9 cellular contexts compared by ENCODE assay signal in genomic region chr7:5450549-5451327, GRCh38. TPM values are rescaled to one million over a fixed set of nuclear protein-coding genes. Genes with fewer than 3 reads are reported as not detected.
DNase-seq lines count a peak whose midpoint lies in the region; ATAC-seq, FAIRE-seq and TF ChIP-seq lines count a peak whose summit lies in the region.
"Had no signal": no experiment of that assay in that cellular context is flagged by ENCODE, and none has a peak within 500 bp of the region (broad histone marks: within the 10 kb centered on the region; RNA-seq: fewer than 3 reads in every experiment).

No MANE protein-coding gene starts in this region.

- RAD21 ChIA-PET in GM12878 (lab: Charles Lee; ENCODE audit: unreplicated experiment) = interaction anchor here (0.5 to 5.0 kb wide), 18 partner anchors 15 to 316 kb away, joined by 3 to 84 read pairs (median 4); no protein-coding TSS in a partner anchor

- no peak overlapping the region for H3K9ac ChIP-seq in GM12878 (ENCODE audit: control insufficient read depth, insufficient read depth, low read length)

- H3K79me2 ChIP-seq in GM12878 (ENCODE audit: control insufficient read depth, insufficient read depth, low read length) = no peaks in the 10 kb centered on the region

- H3K27ac ChIP-seq in GM12878 (ENCODE audit: control insufficient read depth, insufficient read depth) = no peak overlapping the region

- POLR2A ChIA-PET in GM12878 (lab: Charles Lee) = interaction anchor here (0.7 to 2.0 kb wide), 2 partner anchors 29 to 54 kb away, joined by 3 to 10 read pairs; no protein-coding TSS in a partner anchor

- no peak overlapping the region for H3K4me3 ChIP-seq in GM12878

- in situ Hi-C loops in ACHN (cut with HindIII; ENCODE audit: low pct_ligation_motif_present, low pct_unique_long_range_greater_than_20kb, low sequenced_read_pairs) = no loop called here
- in situ Hi-C loops in GM13976 (cut with MboI; ENCODE audit: low sequenced_read_pairs, unreplicated experiment) = no loop called here
- in situ Hi-C loops in GM12878 (cut with MboI) = no loop called here

- no peak for FAIRE-seq in GM12878 (lab: Jason Lieb, UNC)
- FAIRE-seq: endometrium had no signal

- TF ChIP-seq CTCF in GM13976 (IDR thresholded peaks at IDR 0.05; ENCODE audit: borderline replicate concordance, control extremely low read depth, extremely low read depth, insufficient read depth, missing control alignments) (peak; percentile 65), GM12878 (IDR thresholded peaks at IDR 0.05 in 2 of 3, conservative IDR thresholded peaks at IDR 0.05 in 1 of 3; ENCODE audit: control insufficient read depth in 2 of 3, extremely low read depth in 1 of 3, insufficient read depth in 1 of 3, low read depth in 3 of 3, low read length in 3 of 3) (peak; percentile 48 to 70 (median 61))

- CTCF ChIA-PET in GM12878 (lab: Yijun Ruan, JAX) = interaction anchor here (0.5 to 5.8 kb wide), 36 partner anchors 8 to 482 kb away, joined by 3 to 80 read pairs (median 4); no protein-coding TSS in a partner anchor

- TF ChIP-seq EP300 in GM12878 (IDR thresholded peaks at IDR 0.05; ENCODE audit: borderline replicate concordance in 1 of 2, control insufficient read depth in 1 of 2, low read depth in 2 of 2, low read length in 2 of 2) = no peak

- H4K20me1 ChIP-seq in GM12878 (ENCODE audit: control insufficient read depth, insufficient read depth) = no peaks in the 10 kb centered on the region

- intact Hi-C loops in GM12878 (cut with micrococcal nuclease; ENCODE audit: unreplicated experiment) = loop anchor here (1.0 kb wide), 2 partner anchors 84 to 210 kb away; no protein-coding TSS in a partner anchor

- TF ChIP-seq RAD21 in GM12878 (IDR thresholded peaks at IDR 0.05; ENCODE audit: insufficient read depth, low read depth, low read length) = peak; percentile 74

- no peak overlapping the region for H2AFZ ChIP-seq in GM12878 (ENCODE audit: control insufficient read depth, low read depth, low read length)

- H3K4me1 ChIP-seq in GM12878 (ENCODE audit: control insufficient read depth, insufficient read depth, low read length) = no peaks in the 10 kb centered on the region

- H3K27me3 ChIP-seq in GM12878 (replicated peaks in 1 of 2; ENCODE audit: control insufficient read depth in 2 of 2, insufficient read depth in 2 of 2, low read length in 1 of 2) = no peaks in the 10 kb centered on the region; a peak in 1 of 4 replicates

- SMC1A ChIA-PET in GM12878 (lab: Charles Lee; ENCODE audit: uncharacterized antibody, unreplicated experiment) = interaction anchor here (0.6 to 3.4 kb wide), 7 partner anchors 8 to 258 kb away, joined by 3 to 41 read pairs (median 10); no protein-coding TSS in a partner anchor

- no peaks in the 10 kb centered on the region for H3K9me3 ChIP-seq in GM12878 (replicated peaks; ENCODE audit: control insufficient read depth, insufficient read depth, low read length)

- DNase-seq in ACHN = peak; percentile 56
- DNase-seq in GM13976 (ENCODE audit: low spot score) = peak; percentile 79
- DNase-seq in SK-N-DZ (ENCODE audit: low spot score) = peak; percentile 81
- DNase-seq in GM12878 (ENCODE audit: low read depth, low spot score) = no peak
- peak; percentile 82 for DNase-seq in iPS-NIHi11 (ENCODE audit: low spot score)
- DNase-seq in stimulated activated CD8-positive, alpha-beta memory T cell treated with anti-CD3 and anti-CD28 coated beads, Interleukin-12 subunit alpha, Interleukin-12 subunit beta, amount 100 ng/mL, for 1 hour (ENCODE audit: low read depth) = peak; percentile 29
- no peak for DNase-seq in T1000 (lab: John Stamatoyannopoulos, UW)

- ATAC-seq in GM12878 = peak; percentile 92
- ATAC-seq in GM18519 (IDR thresholded peaks at IDR 0.05; ENCODE audit: low FRiP score, unreplicated experiment) = no peak

- no peak overlapping the region for H3K4me2 ChIP-seq in GM12878 (ENCODE audit: control insufficient read depth, insufficient read depth)

- no peak for TF ChIP-seq POLR2A in GM12878 (IDR thresholded peaks at IDR 0.05; ENCODE audit: low read depth, low read length)

- BruUV-seq in GM12878 (replicated peaks; lab: Mats Ljungman, UMichigan) = no TSS peak

- 30% methylated on average over 18 of the region's 19 CpGs for WGBS in GM12878 (ENCODE audit: insufficient coverage, insufficient replicate concordance, low lambda C conversion rate, missing lambda C conversion rate)

- no peaks in the 10 kb centered on the region for H3K36me3 ChIP-seq in GM12878 (ENCODE audit: control insufficient read depth in 2 of 2, insufficient read depth in 2 of 2, low read length in 1 of 2)

TF ChIP-seq in GM12878, 131 proteins besides CTCF, POLR2A, EP300 and RAD21:
- TF ChIP-seq MAX (IDR thresholded peaks at IDR 0.05; ENCODE audit: low read depth, low read length) (no peak), NRF1 (conservative IDR thresholded peaks at IDR 0.05; ENCODE audit: low read depth, low read length) (no peak), SMARCA5 (IDR thresholded peaks at IDR 0.05) (0 out of 2 replicates have a peak, but pooled peaks have one; percentile 38), GATAD2B (conservative IDR thresholded peaks at IDR 0.05; ENCODE audit: low read depth) (peak; percentile 63; the same call in 1 of the 2 replicates), BMI1 (IDR thresholded peaks at IDR 0.05; ENCODE audit: borderline replicate concordance) (peak; percentile 93), IKZF1 (conservative IDR thresholded peaks at IDR 0.05) (0 out of 2 replicates have a peak, but pooled peaks have one; percentile 22), WRNIP1 (IDR thresholded peaks at IDR 0.05; ENCODE audit: borderline replicate concordance, low read depth, low read length) (no peak), NKRF (conservative IDR thresholded peaks at IDR 0.05) (0 out of 2 replicates have a peak, but pooled peaks have one; percentile 28), RB1 (IDR thresholded peaks at IDR 0.05; ENCODE audit: borderline replicate concordance) (peak; percentile 49; the same call in 1 of the 2 replicates), SMC3 (IDR thresholded peaks at IDR 0.05; ENCODE audit: borderline replicate concordance, low read length) (peak; percentile 50; the same call in 1 of the 2 replicates), MEF2B (IDR thresholded peaks at IDR 0.05; ENCODE audit: partially characterized antibody, poor library complexity, severe bottlenecking) (peak; percentile 29), BHLHE40 (IDR thresholded peaks at IDR 0.05; ENCODE audit: borderline replicate concordance in 1 of 2, low read depth in 2 of 2, low read length in 1 of 2) (0 out of 4 replicates have a peak, but pooled peaks of 1 of the 2 experiments have one; percentile 29)

RNA-seq across cellular contexts. Expression of gene TNRC18, which starts 27.1 kb away (rescaled TPM):
- polyA plus RNA-seq in SK-N-DZ (2014; cell fraction: cytosol; rRNA removed) = 9.9 and 18.7 TPM in 2 replicates
- 14.0 and 23.4 TPM in 2 replicates for polyA plus RNA-seq in SK-N-DZ (2014; cell fraction: nucleus; rRNA removed)
- 38.2 and 49.8 TPM in 2 replicates for total RNA-seq in GM12878 (2013; cell fraction: nucleolus; rRNA removed)
- total RNA-seq in GM12878 (2014; rRNA removed) (6.5 and 6.8 TPM in 2 replicates), GM12878 (2014; rRNA removed; fragmentation: Illumina TruSeq; extraction: Trizol) (10.6 and 11.5 TPM in 2 replicates), GM12878 (2021) (31.3 and 31.7 TPM in 2 replicates)
- polyA plus RNA-seq in GM12878 (2011; ENCODE audit: low read depth) = 7.4 TPM
- polyA plus RNA-seq in GM12878 (2011; rRNA removed) (3.9 and 4.0 TPM in 2 replicates), GM12878 (2014; fragmentation: Illumina TruSeq; extraction: Trizol) (10.3 and 18.2 TPM in 2 replicates), GM12878 (2014; fragmentation: Nextera tagmentation; extraction: Ambion mirVana) (under 1 TPM; 0.02 to 0.10 TPM), GM12878 (2014; rRNA removed) (13.7 and 17.2 TPM in 2 replicates), GM12878 (2016; fragmentation: Nextera tagmentation; extraction: Ambion mirVana) (1 to 10 TPM; 1.0 to 1.2 TPM)
- polyA plus RNA-seq in GM12878 (2011; cell fraction: cytosol; rRNA removed) = 5.7 and 7.9 TPM in 2 replicates
- polyA plus RNA-seq in GM12878 (2011; cell fraction: nucleus; rRNA removed) = 13.3 and 22.8 TPM in 2 replicates
- polyA plus RNA-seq in GM12878 (2012) = 13.4 and 15.7 TPM in 2 replicates
- polyA minus RNA-seq in GM12878 (2011; rRNA and poly(A)+ RNA removed) = 10.2 and 17.6 TPM in 2 replicates
- polyA minus RNA-seq in GM12878 (2011; cell fraction: cytosol; rRNA and poly(A)+ RNA removed) = 12.0 and 17.7 TPM in 2 replicates
- polyA minus RNA-seq in GM12878 (2011; cell fraction: nucleus; rRNA and poly(A)+ RNA removed) = 10.3 and 17.7 TPM in 2 replicates

Comparison
In these comparisons a context has a peak if more than half of its experiments do, and no peak if none do; other contexts are left out.
1. DNase-seq: peak in ACHN (single experiment), GM13976 (single experiment), SK-N-DZ (single experiment), iPS-NIHi11 (single experiment) and stimulated activated CD8-positive, alpha-beta memory T cell treated with anti-CD3 and anti-CD28 coated beads, Interleukin-12 subunit alpha, Interleukin-12 subunit beta, amount 100 ng/mL, for 1 hour (single experiment); none in GM12878 (single experiment) and T1000 (single experiment).